ENCODE assay signal across 21 cellular contexts in the genomic region with DNA sequence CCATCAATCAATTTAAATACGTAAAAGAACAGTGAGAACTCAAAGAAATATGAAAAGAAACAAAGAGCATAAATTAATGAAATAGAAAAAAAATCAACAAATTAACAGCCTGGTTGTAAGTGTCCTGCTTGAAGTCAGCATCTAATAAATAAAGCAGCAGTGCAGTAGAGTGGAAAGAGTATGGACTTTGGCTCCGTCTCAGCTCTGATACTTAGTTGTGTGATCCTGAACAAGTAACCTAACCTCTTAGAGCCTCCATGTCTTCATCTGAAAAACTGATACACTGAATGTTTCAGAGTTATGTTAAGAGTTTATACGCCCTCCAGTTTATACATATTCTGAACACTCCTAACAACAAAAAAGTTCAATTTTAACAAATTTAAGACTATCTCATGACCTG.
A peak's percentile ranks its signal among the peaks of the same experiment; 100 is the strongest.
DNase-seq lines count a peak whose midpoint lies in the region; ATAC-seq, FAIRE-seq and TF ChIP-seq lines count a peak whose summit lies in the region.
"Had no signal": no experiment of that assay in that cellular context is flagged by ENCODE, and none has a peak within 500 bp of the region (broad histone marks: within the 10 kb centered on the region; RNA-seq: fewer than 3 reads in every experiment).

No MANE protein-coding gene starts in this region.

- H3F3A ChIP-seq in DOHH2 (ENCODE audit: control insufficient read depth, insufficient read depth) (peaks cover 7% of the 10 kb centered on the region; the same call in 1 of the 2 replicates), OCI-LY1 (ENCODE audit: insufficient read depth, low read length) (no peaks in the 10 kb centered on the region)

- H3K4me2 ChIP-seq in DOHH2 (ENCODE audit: low read length), result peak overlapping the region; percentile 57
- peak overlapping the region; percentile 55 for H3K4me2 ChIP-seq in OCI-LY1 (ENCODE audit: low read length)

- H3K36me3 ChIP-seq in DOHH2 (ENCODE audit: control insufficient read depth, low read length), result peaks cover 5% of the 10 kb centered on the region; the same call in 1 of the 2 replicates
- H3K36me3 ChIP-seq in HEK293 (ENCODE audit: control insufficient read depth in 2 of 2, insufficient read depth in 1 of 2, low read length in 2 of 2), result no peaks in the 10 kb centered on the region
- 0 out of 2 replicates have a peak, but pooled peaks cover 4% of the 10 kb centered on the region for H3K36me3 ChIP-seq in OCI-LY1 (ENCODE audit: insufficient read depth, low read length)

- no peak for ATAC-seq in HG02938 (IDR thresholded peaks at IDR 0.05; ENCODE audit: unreplicated experiment)
- ATAC-seq: PC-3 had no signal

- H3K27me3 ChIP-seq in DOHH2 (ENCODE audit: control insufficient read depth, low read length), result no peaks in the 10 kb centered on the region
- H3K27me3 ChIP-seq in OCI-LY1 (ENCODE audit: insufficient read depth, low read length), result no peaks in the 10 kb centered on the region

- CTCF ChIA-PET in HEK293 (lab: Yijun Ruan, JAX), result no interaction called here

- H3K9me2 ChIP-seq in DOHH2 (replicated peaks; ENCODE audit: control insufficient read depth, low read length) (no peaks in the 10 kb centered on the region), OCI-LY1 (ENCODE audit: low read depth, low read length) (no peaks in the 10 kb centered on the region)

- POLR2A ChIA-PET in HEK293 (lab: Yijun Ruan, JAX), result no interaction called here

- no peaks in the 10 kb centered on the region for H4K20me1 ChIP-seq in DOHH2 (ENCODE audit: control insufficient read depth, insufficient read depth, low read depth, low read length)
- no peaks in the 10 kb centered on the region for H4K20me1 ChIP-seq in OCI-LY1 (ENCODE audit: insufficient read depth, low read length)

- TF ChIP-seq CTCF in DOHH2 (IDR thresholded peaks at IDR 0.05; ENCODE audit: low read depth, low read length, poor library complexity, severe bottlenecking), result no peak
- no peak for TF ChIP-seq CTCF in HEK293 (tag by site-specific recombination; IDR thresholded peaks at IDR 0.05)
- TF ChIP-seq CTCF in OCI-LY1 (IDR thresholded peaks at IDR 0.05; ENCODE audit: low read length), result no peak

- no peak overlapping the region for H2AFZ ChIP-seq in OCI-LY1 (ENCODE audit: low read length)

- H3K9me3 ChIP-seq in DOHH2 (ENCODE audit: control insufficient read depth, insufficient read depth, low read length) (no peaks in the 10 kb centered on the region), HEK293 (ENCODE audit: control insufficient read depth, insufficient read depth, low read depth, low read length) (no peaks in the 10 kb centered on the region), OCI-LY1 (ENCODE audit: low read length) (no peaks in the 10 kb centered on the region)

- H3K27ac ChIP-seq in DOHH2 (ENCODE audit: low read depth, low read length) (peak overlapping the region; percentile 34; the same call in 1 of the 2 replicates), HEK293 (ENCODE audit: extremely low read depth, low read depth, low read length) (no peak overlapping the region), OCI-LY1 (ENCODE audit: low read depth, low read length, poor library complexity, severe bottlenecking) (peak overlapping the region; percentile 86)
- H3K27ac ChIP-seq: HL-60, SK-N-MC had no signal

- H3K79me2 ChIP-seq in DOHH2 (ENCODE audit: control insufficient read depth, low read length) (peaks cover 48% of the 10 kb centered on the region), OCI-LY1 (ENCODE audit: insufficient read depth, low read length) (peaks cover 86% of the 10 kb centered on the region)

- FAIRE-seq in GM19239 (lab: Jason Lieb, UNC), result no peak

- H3K4me3 ChIP-seq in DOHH2 (ENCODE audit: low read length) (peak overlapping the region; percentile 45), HEK293 (ENCODE audit: low read depth, low read length) (no peak overlapping the region), OCI-LY1 (ENCODE audit: low read depth, low read length, poor library complexity, severe bottlenecking) (peak overlapping the region; percentile 34)
- H3K4me3 ChIP-seq: SK-N-MC had no signal

- peaks cover 76% of the 10 kb centered on the region for H3K4me1 ChIP-seq in DOHH2 (ENCODE audit: control insufficient read depth, low read length)
- no peaks in the 10 kb centered on the region for H3K4me1 ChIP-seq in HEK293 (ENCODE audit: control insufficient read depth, insufficient read depth, low read length)
- H3K4me1 ChIP-seq in OCI-LY1 (ENCODE audit: insufficient read depth, low read length, severe bottlenecking), result peaks cover 84% of the 10 kb centered on the region

- peak overlapping the region; percentile 55 for H3K9ac ChIP-seq in OCI-LY1 (ENCODE audit: low read length)

- DNase-seq in left kidney (ENCODE audit: low read depth, low spot score) (peak; percentile 29), GM19239 (ENCODE audit: insufficient read length, low spot score) (no peak)
- DNase-seq in activated CD4-positive, alpha-beta T cell treated with anti-CD3 and anti-CD28 coated beads, Interleukin-2, amount 50 U/mL, for 4 hours, result no peak
- DNase-seq: CD4-positive, CD25-positive, alpha-beta regulatory T cell; COR-L47; GDM1; H9; KG1; MV-4-11; NCI-H187; NCI-H510A treated with DMSO at 0.1 percent for 48 hours; PC-3; RPMI8226; SHP77 treated with DMSO at 0.1 percent for 48 hours; T-helper 2 cell had no signal

TF ChIP-seq in HEK293, 187 proteins besides CTCF, POLR2A, EP300 and RAD21:
- TF ChIP-seq ZNF600 (tag by site-specific recombination; IDR thresholded peaks at IDR 0.05) (peak; percentile 51; the same call in 1 of the 2 replicates), ZNF48 (tag by site-specific recombination; IDR thresholded peaks at IDR 0.05) (no peak)
